10 cellular contexts compared by ENCODE assay signal in the genomic region with DNA sequence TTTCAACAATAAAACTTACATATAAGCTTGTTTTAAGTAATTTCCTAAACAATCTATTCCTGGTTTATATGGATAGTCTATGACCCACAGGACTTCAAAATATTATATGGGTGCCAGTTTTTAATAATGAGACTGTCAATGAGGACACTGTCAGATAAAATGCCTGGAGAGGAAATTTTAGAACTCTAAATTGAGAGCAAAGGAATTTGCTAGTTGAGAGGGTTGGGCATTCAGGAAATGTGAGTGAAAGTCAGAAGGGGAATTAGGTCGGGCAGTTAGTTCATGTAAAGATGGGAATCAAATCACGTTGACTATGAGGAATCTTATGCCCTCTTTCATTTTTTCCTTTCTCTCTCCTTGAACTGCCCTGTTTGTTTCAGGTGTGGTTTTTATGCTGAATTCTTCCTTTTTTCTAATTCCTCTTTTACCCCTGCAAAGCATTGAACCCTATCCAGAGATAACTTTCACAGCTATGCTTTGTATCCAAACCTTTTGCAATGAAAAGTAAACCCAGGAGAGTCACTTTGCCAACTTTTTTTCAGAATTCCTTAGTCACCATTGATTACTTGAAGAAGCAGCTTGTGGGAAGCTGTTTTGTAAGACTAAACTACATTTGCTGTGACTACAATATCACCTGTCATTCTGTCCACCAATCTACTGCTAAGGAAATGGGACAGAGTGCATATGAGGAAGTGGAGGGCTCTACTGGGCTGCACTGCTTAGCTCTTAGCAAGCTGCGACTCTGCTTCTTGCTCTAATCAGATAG. TPM values are rescaled to one million over a fixed set of nuclear protein-coding genes. Genes with fewer than 3 reads are reported as not detected.
DNase-seq lines count a peak whose midpoint lies in the region; ATAC-seq and TF ChIP-seq lines count a peak whose summit lies in the region.
"Had no signal": no experiment of that assay in that cellular context is flagged by ENCODE, and none has a peak within 500 bp of the region (broad histone marks: within the 10 kb centered on the region; RNA-seq: fewer than 3 reads in every experiment).

No MANE protein-coding gene starts in this region.

- no peak for TF ChIP-seq CTCF in epithelial cell of proximal tubule (conservative IDR thresholded peaks at IDR 0.05; ENCODE audit: low read depth, low read length)
- TF ChIP-seq CTCF in osteoblast (IDR thresholded peaks at IDR 0.05; ENCODE audit: extremely low read depth, low read depth, low read length), result no peak
- no peak for TF ChIP-seq CTCF in smooth muscle cell (IDR thresholded peaks at IDR 0.05; ENCODE audit: borderline replicate concordance, insufficient read depth, poor library complexity, severe bottlenecking)
- TF ChIP-seq CTCF in MM.1S (IDR thresholded peaks at IDR 0.05; ENCODE audit: low read length), result no peak
- TF ChIP-seq CTCF in coronary artery (IDR thresholded peaks at IDR 0.05), result no peak

- H3F3A ChIP-seq in smooth muscle cell (ENCODE audit: low read depth) (no peaks in the 10 kb centered on the region), MM.1S (ENCODE audit: insufficient read depth, low read length) (peaks cover 8% of the 10 kb centered on the region)

- no peak for ATAC-seq in GM18498 (IDR thresholded peaks at IDR 0.05; ENCODE audit: unreplicated experiment)
- ATAC-seq: Panc1 had no signal

- H3K4me2 ChIP-seq in osteoblast (ENCODE audit: insufficient read depth, low read length), result no peak overlapping the region
- no peak overlapping the region for H3K4me2 ChIP-seq in smooth muscle cell
- no peak overlapping the region for H3K4me2 ChIP-seq in MM.1S (ENCODE audit: low read depth, low read length)

- H3K27me3 ChIP-seq in osteoblast (ENCODE audit: insufficient read depth, low read length) (no peaks in the 10 kb centered on the region), smooth muscle cell (ENCODE audit: low read depth) (no peaks in the 10 kb centered on the region), MM.1S (replicated peaks; ENCODE audit: insufficient read depth, low read length) (no peaks in the 10 kb centered on the region)

- H4K20me1 ChIP-seq in osteoblast (ENCODE audit: insufficient read depth, low read length), result no peaks in the 10 kb centered on the region
- H4K20me1 ChIP-seq in smooth muscle cell (ENCODE audit: low read depth), result no peaks in the 10 kb centered on the region
- H4K20me1 ChIP-seq in MM.1S (ENCODE audit: insufficient read depth, low read length), result no peaks in the 10 kb centered on the region

- H3K27ac ChIP-seq in osteoblast (ENCODE audit: low read depth, low read length) (no peak overlapping the region), smooth muscle cell (ENCODE audit: low read depth) (no peak overlapping the region), MM.1S (ENCODE audit: low read length) (no peak overlapping the region), coronary artery (no peak overlapping the region)

- no peak overlapping the region for H3K4me3 ChIP-seq in epithelial cell of proximal tubule (ENCODE audit: low read depth, low read length)
- no peak overlapping the region for H3K4me3 ChIP-seq in osteoblast (ENCODE audit: insufficient read depth, low read length)
- H3K4me3 ChIP-seq in smooth muscle cell, result no peak overlapping the region
- H3K4me3 ChIP-seq in MM.1S (ENCODE audit: low read length), result no peak overlapping the region
- no peak overlapping the region for H3K4me3 ChIP-seq in coronary artery

- H3K9me3 ChIP-seq in osteoblast (ENCODE audit: low read depth, low read length) (no peaks in the 10 kb centered on the region), smooth muscle cell (replicated peaks; ENCODE audit: low read depth) (no peaks in the 10 kb centered on the region), MM.1S (replicated peaks; ENCODE audit: insufficient read depth, low read length) (no peaks in the 10 kb centered on the region)

- H3K9ac ChIP-seq in smooth muscle cell (ENCODE audit: low read depth) (no peak overlapping the region), MM.1S (ENCODE audit: low read length) (no peak overlapping the region)

- peak; percentile 17 for DNase-seq in GF-D8 (lab: John Stamatoyannopoulos, UW)
- peak; percentile 89 for DNase-seq in NOMO-1 treated with DMSO at 0.1 percent for 48 hours (lab: John Stamatoyannopoulos, UW; ENCODE audit: unreplicated experiment)
- peak; percentile 81 for DNase-seq in epithelial cell of proximal tubule (ENCODE audit: low read depth)
- DNase-seq in osteoblast (ENCODE audit: insufficient read length, low spot score, missing footprints), result peak; percentile 39
- DNase-seq in smooth muscle cell (lab: John Stamatoyannopoulos, UW; ENCODE audit: unreplicated experiment), result no peak
- DNase-seq in MM.1S, result no peak
- no peak for DNase-seq in coronary artery (ENCODE audit: low spot score)
- DNase-seq: activated effector memory CD4-positive, alpha-beta T cell treated with Interleukin-2 at 50 U/mL for 16 hours had no signal

- 88% methylated on average over 3 of the region's 3 CpGs for WGBS in smooth muscle cell (ENCODE audit: low lambda C conversion rate)

- H3K36me3 ChIP-seq in osteoblast (ENCODE audit: insufficient read depth, low read length) (peaks cover 18% of the 10 kb centered on the region), smooth muscle cell (ENCODE audit: low read depth) (no peaks in the 10 kb centered on the region), MM.1S (replicated peaks; ENCODE audit: insufficient read depth, low read length) (no peaks in the 10 kb centered on the region)

- H3K79me2 ChIP-seq in osteoblast (ENCODE audit: insufficient read depth, low read length), result no peaks in the 10 kb centered on the region
- H3K79me2 ChIP-seq in smooth muscle cell (ENCODE audit: low read depth), result no peaks in the 10 kb centered on the region
- no peaks in the 10 kb centered on the region for H3K79me2 ChIP-seq in MM.1S (ENCODE audit: low read length)

- H3K4me1 ChIP-seq in osteoblast (ENCODE audit: insufficient read depth, low read length), result peaks cover 13% of the 10 kb centered on the region
- H3K4me1 ChIP-seq in smooth muscle cell (ENCODE audit: low read depth), result peaks cover 3% of the 10 kb centered on the region
- H3K4me1 ChIP-seq in MM.1S (ENCODE audit: low read length), result peaks cover 10% of the 10 kb centered on the region; the same call in 1 of the 2 replicates

- H2AFZ ChIP-seq in osteoblast (ENCODE audit: low read length), result no peak overlapping the region
- no peak overlapping the region for H2AFZ ChIP-seq in smooth muscle cell (ENCODE audit: low read depth)
- no peak overlapping the region for H2AFZ ChIP-seq in MM.1S (ENCODE audit: low read length)

- H3K9me2 ChIP-seq in MM.1S (replicated peaks; ENCODE audit: insufficient read depth, low read length), result no peaks in the 10 kb centered on the region

RNA-seq across cellular contexts. Expression of a gene that starts 27.8 kb away (rescaled TPM):
- total RNA-seq in epithelial cell of proximal tubule (75.2 and 97.4 TPM in 2 replicates), osteoblast (99.2 and 105 TPM in 2 replicates), smooth muscle cell (89.5 and 142 TPM in 2 replicates)
- polyA plus RNA-seq in smooth muscle cell, result 22.1 and 28.0 TPM in 2 replicates

RNA-seq across cellular contexts. Expression of a gene that starts 28.3 kb away (rescaled TPM):
- total RNA-seq in epithelial cell of proximal tubule, result not detected in 2 replicates
- not detected in 2 replicates for total RNA-seq in osteoblast
- 0.04 TPM in 1 of 2 replicates, not detected in the other for total RNA-seq in smooth muscle cell
- 0.22 TPM in 1 of 2 replicates, not detected in the other for polyA plus RNA-seq in smooth muscle cell

Comparison
In these comparisons a context has a peak if more than half of its experiments do, and no peak if none do; other contexts are left out.
1. DNase-seq: peak in GF-D8 (single experiment), NOMO-1 treated with DMSO at 0.1 percent for 48 hours (single experiment), epithelial cell of proximal tubule (single experiment) and osteoblast (single experiment); none in smooth muscle cell (single experiment), MM.1S (single experiment) and coronary artery (single experiment).